In the genomic region with DNA sequence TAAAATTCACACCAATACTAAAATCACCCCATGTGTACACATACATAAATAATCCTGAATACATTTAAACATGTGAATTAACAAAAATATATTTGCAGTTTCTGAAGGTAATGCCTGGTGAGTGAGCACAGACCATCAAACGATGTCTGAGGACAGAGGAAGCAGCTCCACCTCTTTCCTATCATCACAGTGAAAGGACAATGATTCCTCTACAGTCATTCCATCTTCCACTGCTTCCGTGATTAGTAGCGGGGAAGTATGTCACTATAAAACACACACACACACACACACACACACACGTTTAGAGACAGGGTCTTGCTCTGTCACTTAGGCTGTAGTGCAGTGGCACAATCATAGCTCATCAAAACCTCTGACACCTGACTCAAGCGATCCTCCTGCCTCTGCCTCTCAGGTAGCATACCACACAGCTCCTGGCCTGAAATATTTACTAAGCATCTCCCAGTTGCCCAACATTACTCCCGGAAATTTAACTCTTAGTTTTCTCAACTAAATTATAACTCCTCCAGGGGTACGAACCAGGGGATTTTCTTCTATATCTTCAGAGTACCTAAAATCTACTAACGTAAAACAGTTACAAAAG, we compare ENCODE assay signal across 2 cellular contexts.
TF ChIP-seq lines count a peak whose summit lies in the region.

No MANE protein-coding gene starts in this region.

TF ChIP-seq in GM23338, 12 proteins besides CTCF, POLR2A, EP300 and RAD21 (continued from another document):
- TF ChIP-seq, protein P1, sequence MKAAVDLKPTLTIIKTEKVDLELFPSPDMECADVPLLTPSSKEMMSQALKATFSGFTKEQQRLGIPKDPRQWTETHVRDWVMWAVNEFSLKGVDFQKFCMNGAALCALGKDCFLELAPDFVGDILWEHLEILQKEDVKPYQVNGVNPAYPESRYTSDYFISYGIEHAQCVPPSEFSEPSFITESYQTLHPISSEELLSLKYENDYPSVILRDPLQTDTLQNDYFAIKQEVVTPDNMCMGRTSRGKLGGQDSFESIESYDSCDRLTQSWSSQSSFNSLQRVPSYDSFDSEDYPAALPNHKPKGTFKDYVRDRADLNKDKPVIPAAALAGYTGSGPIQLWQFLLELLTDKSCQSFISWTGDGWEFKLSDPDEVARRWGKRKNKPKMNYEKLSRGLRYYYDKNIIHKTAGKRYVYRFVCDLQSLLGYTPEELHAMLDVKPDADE (IDR thresholded peaks at IDR 0.05) = no peak
- TF ChIP-seq ZNF114 (CRISPR knock-in tag; IDR thresholded peaks at IDR 0.05) = no peak
- no peak for TF ChIP-seq STAT1 (IDR thresholded peaks at IDR 0.05; ENCODE audit: unreplicated experiment)
- no peak for TF ChIP-seq ZNF331 (CRISPR knock-in tag; IDR thresholded peaks at IDR 0.05; ENCODE audit: low read depth)

TF ChIP-seq in K562, 482 proteins besides CTCF, POLR2A, EP300 and RAD21 (continued from another document):
- TF ChIP-seq, protein P2, sequence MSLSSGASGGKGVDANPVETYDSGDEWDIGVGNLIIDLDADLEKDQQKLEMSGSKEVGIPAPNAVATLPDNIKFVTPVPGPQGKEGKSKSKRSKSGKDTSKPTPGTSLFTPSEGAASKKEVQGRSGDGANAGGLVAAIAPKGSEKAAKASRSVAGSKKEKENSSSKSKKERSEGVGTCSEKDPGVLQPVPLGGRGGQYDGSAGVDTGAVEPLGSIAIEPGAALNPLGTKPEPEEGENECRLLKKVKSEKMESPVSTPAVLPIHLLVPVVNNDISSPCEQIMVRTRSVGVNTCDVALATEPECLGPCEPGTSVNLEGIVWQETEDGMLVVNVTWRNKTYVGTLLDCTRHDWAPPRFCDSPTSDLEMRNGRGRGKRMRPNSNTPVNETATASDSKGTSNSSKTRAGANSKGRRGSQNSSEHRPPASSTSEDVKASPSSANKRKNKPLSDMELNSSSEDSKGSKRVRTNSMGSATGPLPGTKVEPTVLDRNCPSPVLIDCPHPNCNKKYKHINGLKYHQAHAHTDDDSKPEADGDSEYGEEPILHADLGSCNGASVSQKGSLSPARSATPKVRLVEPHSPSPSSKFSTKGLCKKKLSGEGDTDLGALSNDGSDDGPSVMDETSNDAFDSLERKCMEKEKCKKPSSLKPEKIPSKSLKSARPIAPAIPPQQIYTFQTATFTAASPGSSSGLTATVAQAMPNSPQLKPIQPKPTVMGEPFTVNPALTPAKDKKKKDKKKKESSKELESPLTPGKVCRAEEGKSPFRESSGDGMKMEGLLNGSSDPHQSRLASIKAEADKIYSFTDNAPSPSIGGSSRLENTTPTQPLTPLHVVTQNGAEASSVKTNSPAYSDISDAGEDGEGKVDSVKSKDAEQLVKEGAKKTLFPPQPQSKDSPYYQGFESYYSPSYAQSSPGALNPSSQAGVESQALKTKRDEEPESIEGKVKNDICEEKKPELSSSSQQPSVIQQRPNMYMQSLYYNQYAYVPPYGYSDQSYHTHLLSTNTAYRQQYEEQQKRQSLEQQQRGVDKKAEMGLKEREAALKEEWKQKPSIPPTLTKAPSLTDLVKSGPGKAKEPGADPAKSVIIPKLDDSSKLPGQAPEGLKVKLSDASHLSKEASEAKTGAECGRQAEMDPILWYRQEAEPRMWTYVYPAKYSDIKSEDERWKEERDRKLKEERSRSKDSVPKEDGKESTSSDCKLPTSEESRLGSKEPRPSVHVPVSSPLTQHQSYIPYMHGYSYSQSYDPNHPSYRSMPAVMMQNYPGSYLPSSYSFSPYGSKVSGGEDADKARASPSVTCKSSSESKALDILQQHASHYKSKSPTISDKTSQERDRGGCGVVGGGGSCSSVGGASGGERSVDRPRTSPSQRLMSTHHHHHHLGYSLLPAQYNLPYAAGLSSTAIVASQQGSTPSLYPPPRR (CRISPR knock-in tag; IDR thresholded peaks at IDR 0.05; ENCODE audit: borderline replicate concordance) = no peak
- TF ChIP-seq, protein P3, sequence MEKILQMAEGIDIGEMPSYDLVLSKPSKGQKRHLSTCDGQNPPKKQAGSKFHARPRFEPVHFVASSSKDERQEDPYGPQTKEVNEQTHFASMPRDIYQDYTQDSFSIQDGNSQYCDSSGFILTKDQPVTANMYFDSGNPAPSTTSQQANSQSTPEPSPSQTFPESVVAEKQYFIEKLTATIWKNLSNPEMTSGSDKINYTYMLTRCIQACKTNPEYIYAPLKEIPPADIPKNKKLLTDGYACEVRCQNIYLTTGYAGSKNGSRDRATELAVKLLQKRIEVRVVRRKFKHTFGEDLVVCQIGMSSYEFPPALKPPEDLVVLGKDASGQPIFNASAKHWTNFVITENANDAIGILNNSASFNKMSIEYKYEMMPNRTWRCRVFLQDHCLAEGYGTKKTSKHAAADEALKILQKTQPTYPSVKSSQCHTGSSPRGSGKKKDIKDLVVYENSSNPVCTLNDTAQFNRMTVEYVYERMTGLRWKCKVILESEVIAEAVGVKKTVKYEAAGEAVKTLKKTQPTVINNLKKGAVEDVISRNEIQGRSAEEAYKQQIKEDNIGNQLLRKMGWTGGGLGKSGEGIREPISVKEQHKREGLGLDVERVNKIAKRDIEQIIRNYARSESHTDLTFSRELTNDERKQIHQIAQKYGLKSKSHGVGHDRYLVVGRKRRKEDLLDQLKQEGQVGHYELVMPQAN (IDR thresholded peaks at IDR 0.05; ENCODE audit: borderline replicate concordance) = no peak
- TF ChIP-seq PHB (CRISPR knock-in tag; IDR thresholded peaks at IDR 0.05) = no peak
